ENCODE assay signal across 8 cellular contexts in the genomic region with DNA sequence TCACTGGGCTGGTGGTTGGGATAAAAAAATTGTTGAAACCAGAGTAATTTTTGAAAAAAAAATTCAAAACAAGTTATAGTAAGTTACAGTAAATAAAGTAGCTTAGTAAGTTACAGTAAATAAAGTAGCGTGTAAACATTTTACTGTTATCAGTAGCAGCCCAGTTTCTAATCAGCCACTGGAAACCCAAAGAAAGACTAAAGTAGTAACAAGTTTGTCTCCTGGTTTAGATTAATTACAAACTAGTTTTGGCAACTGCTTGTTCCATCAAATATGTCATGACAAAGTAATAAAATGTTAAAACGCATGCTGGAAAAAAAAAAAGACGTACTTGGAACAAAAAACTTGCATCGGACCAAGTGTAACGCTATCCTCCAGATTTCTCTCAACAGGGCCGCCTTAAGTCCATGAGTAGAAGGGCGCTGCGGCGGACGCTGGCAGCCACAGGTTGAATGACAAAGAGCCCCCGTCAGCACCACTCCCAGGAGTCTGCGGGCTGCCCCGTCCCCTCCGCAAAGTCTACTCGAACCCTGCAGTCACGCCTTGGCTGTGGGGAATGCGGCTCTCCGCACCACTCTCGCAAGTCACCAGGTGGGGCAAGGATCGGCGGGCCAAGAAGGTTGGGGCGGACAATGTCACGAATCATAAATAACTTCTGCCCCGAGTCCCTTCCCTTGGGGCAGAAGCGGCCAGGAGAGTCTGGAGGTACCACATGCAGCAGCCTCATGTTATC. TPM values are rescaled to one million over a fixed set of nuclear protein-coding genes. Genes with fewer than 3 reads are reported as not detected.
A peak's percentile ranks its signal among the peaks of the same experiment; 100 is the strongest.
DNase-seq lines count a peak whose midpoint lies in the region; ATAC-seq, FAIRE-seq and TF ChIP-seq lines count a peak whose summit lies in the region.

No MANE protein-coding gene starts in this region.

- H4K8ac ChIP-seq in trophoblast cell (ENCODE audit: low read depth, low read length): no peak overlapping the region

- H3K9me3 ChIP-seq in cardiac muscle cell (ENCODE audit: low read depth): no peaks in the 10 kb centered on the region
- no peaks in the 10 kb centered on the region for H3K9me3 ChIP-seq in trophoblast cell (ENCODE audit: insufficient read depth, low read depth, low read length)

- H3K79me1 ChIP-seq in trophoblast cell (ENCODE audit: low read length): peaks cover 10% of the 10 kb centered on the region

- no CpG with 5 or more reads among the region's 25 CpGs for WGBS in trophoblast cell (ENCODE audit: extremely low coverage, insufficient coverage, insufficient read length)

- peak overlapping the region; percentile 66 to 100 (median 94) for H3K4me3 Mint-ChIP-seq in IgD-negative memory B cell
- peak overlapping the region; percentile 87 for H3K4me3 Mint-ChIP-seq in activated naive CD4-positive, alpha-beta T cell treated with anti-CD3 and anti-CD28 coated beads, Interleukin-2, amount 50 U/mL, for 24 hours

- no peak overlapping the region for H3K23ac ChIP-seq in trophoblast cell (ENCODE audit: low read length)

- H3K4me1 ChIP-seq in cardiac muscle cell (ENCODE audit: low read depth) (peaks cover 28% of the 10 kb centered on the region), trophoblast cell (ENCODE audit: control insufficient read depth in 1 of 2, insufficient read depth in 2 of 2, low read length in 2 of 2) (peaks cover 0 to 10% of the 10 kb centered on the region in 2 experiments)

- no peaks in the 10 kb centered on the region for H3K9me3 Mint-ChIP-seq in IgD-negative memory B cell
- H3K9me3 Mint-ChIP-seq in activated naive CD4-positive, alpha-beta T cell treated with anti-CD3 and anti-CD28 coated beads, Interleukin-2, amount 50 U/mL, for 24 hours: no peaks in the 10 kb centered on the region

- H3K36me3 ChIP-seq in cardiac muscle cell (no peaks in the 10 kb centered on the region), trophoblast cell (ENCODE audit: control insufficient read depth in 1 of 2, insufficient read depth in 2 of 2, low read length in 2 of 2) (peaks cover 0 to 2% of the 10 kb centered on the region in 2 experiments)

- H3K4me1 Mint-ChIP-seq in IgD-negative memory B cell: peaks cover 28 to 34% (median 31%) of the 10 kb centered on the region in 3 donors
- peaks cover 53% of the 10 kb centered on the region for H3K4me1 Mint-ChIP-seq in activated naive CD4-positive, alpha-beta T cell treated with anti-CD3 and anti-CD28 coated beads, Interleukin-2, amount 50 U/mL, for 24 hours

- peak overlapping the region; percentile 93 for H3K9ac ChIP-seq in trophoblast cell (ENCODE audit: low read length)

- DNase-seq in DMS79 (lab: John Stamatoyannopoulos, UW): peak; percentile 39
- DNase-seq in SK-N-DZ (ENCODE audit: low spot score): peak; percentile 82
- DNase-seq in cardiac muscle cell (ENCODE audit: low read depth in 1 of 2, low spot score in 1 of 2): peak; percentile 56 to 87
- peak; percentile 76 to 79 for DNase-seq in trophoblast cell
- peak; percentile 78 for DNase-seq in urothelium cell line (ENCODE audit: low spot score)

- H3K27me3 Mint-ChIP-seq in IgD-negative memory B cell: no peaks in the 10 kb centered on the region
- H3K27me3 Mint-ChIP-seq in activated naive CD4-positive, alpha-beta T cell treated with anti-CD3 and anti-CD28 coated beads, Interleukin-2, amount 50 U/mL, for 24 hours: no peaks in the 10 kb centered on the region

- H2BK5ac ChIP-seq in trophoblast cell (ENCODE audit: low read depth, low read length, poor library complexity): peak overlapping the region; percentile 6

- peak overlapping the region; percentile 1 for H3K18ac ChIP-seq in trophoblast cell (ENCODE audit: low read length)

- H3K27ac Mint-ChIP-seq in IgD-negative memory B cell: peak overlapping the region; percentile 32 to 97 (median 94)
- H3K27ac Mint-ChIP-seq in activated naive CD4-positive, alpha-beta T cell treated with anti-CD3 and anti-CD28 coated beads, Interleukin-2, amount 50 U/mL, for 24 hours: peak overlapping the region; percentile 99

- H3K79me2 ChIP-seq in trophoblast cell (ENCODE audit: control insufficient read depth, insufficient read depth, low read length, poor library complexity): peaks cover 14% of the 10 kb centered on the region

- peak overlapping the region; percentile 8 for H3K14ac ChIP-seq in trophoblast cell (ENCODE audit: low read length)

- ATAC-seq in GM21529 (IDR thresholded peaks at IDR 0.05; ENCODE audit: unreplicated experiment): peak; percentile 14

- peak overlapping the region; percentile 14 for H3K4ac ChIP-seq in trophoblast cell (ENCODE audit: low read depth, low read length)

- no peak overlapping the region for H2BK12ac ChIP-seq in trophoblast cell (ENCODE audit: low read length)

- no peak overlapping the region for H2AK5ac ChIP-seq in trophoblast cell (ENCODE audit: low read length)

- peak overlapping the region; percentile 92 for H3K27ac ChIP-seq in cardiac muscle cell
- H3K27ac ChIP-seq in trophoblast cell (ENCODE audit: low read depth, low read length): peak overlapping the region; percentile 74

- H3K27me3 ChIP-seq in cardiac muscle cell (no peaks in the 10 kb centered on the region), trophoblast cell (ENCODE audit: insufficient read depth, low read length) (no peaks in the 10 kb centered on the region)

- H4K91ac ChIP-seq in trophoblast cell (ENCODE audit: low read depth, low read length): peak overlapping the region; percentile 3

- no peak overlapping the region for H4K12ac ChIP-seq in trophoblast cell (ENCODE audit: low read depth, low read length)

- H3K4me2 ChIP-seq in trophoblast cell (ENCODE audit: low read length): peak overlapping the region; percentile 98

- H2BK120ac ChIP-seq in trophoblast cell (ENCODE audit: insufficient read depth, low read length, poor library complexity): no peak overlapping the region

- no peaks in the 10 kb centered on the region for H3K36me3 Mint-ChIP-seq in IgD-negative memory B cell
- H3K36me3 Mint-ChIP-seq in activated naive CD4-positive, alpha-beta T cell treated with anti-CD3 and anti-CD28 coated beads, Interleukin-2, amount 50 U/mL, for 24 hours: peaks cover 9% of the 10 kb centered on the region

- FAIRE-seq in urothelium cell line (lab: Jason Lieb, UNC): no peak

- no peak for TF ChIP-seq CTCF in cardiac muscle cell (IDR thresholded peaks at IDR 0.05; ENCODE audit: low read depth, low read length)

- H3K4me3 ChIP-seq in cardiac muscle cell (peak overlapping the region; percentile 74), trophoblast cell (ENCODE audit: low read depth, low read length) (peak overlapping the region; percentile 99)

- no peak overlapping the region for H2AFZ ChIP-seq in trophoblast cell (ENCODE audit: insufficient read depth, low read length, poor library complexity)

RNA-seq across cellular contexts. Expression of gene SLC16A1, which starts 0.9 kb away (rescaled TPM):
- polyA plus RNA-seq in IgD-negative memory B cell (7.5 TPM), cardiac muscle cell (146 and 163 TPM in 2 replicates)
- polyA plus RNA-seq in SK-N-DZ (2014; cell fraction: cytosol; rRNA removed): 126 and 131 TPM in 2 replicates
- polyA plus RNA-seq in SK-N-DZ (2014; cell fraction: nucleus; rRNA removed): 48.6 and 50.3 TPM in 2 replicates
- total RNA-seq in cardiac muscle cell: 130 and 137 TPM in 2 replicates
- polyA plus RNA-seq in trophoblast cell (2013): 142 and 143 TPM in 2 replicates

Comparison
In these comparisons a context has a peak if more than half of its experiments do, and no peak if none do; other contexts are left out.
1. Peak in every context shown above with its lines: DNase-seq, ATAC-seq, H3K4me3 ChIP-seq and H3K27ac ChIP-seq.
2. RNA of gene SLC16A1, which starts 0.9 kb away (polyA plus RNA-seq): 146 to 163 TPM in cardiac muscle cell; 7.5 TPM in IgD-negative memory B cell (single experiment); every median in the first group is over 10 times any median in the second.